Comparison of ENCODE assay signal across 8 cellular contexts in the genomic region with DNA sequence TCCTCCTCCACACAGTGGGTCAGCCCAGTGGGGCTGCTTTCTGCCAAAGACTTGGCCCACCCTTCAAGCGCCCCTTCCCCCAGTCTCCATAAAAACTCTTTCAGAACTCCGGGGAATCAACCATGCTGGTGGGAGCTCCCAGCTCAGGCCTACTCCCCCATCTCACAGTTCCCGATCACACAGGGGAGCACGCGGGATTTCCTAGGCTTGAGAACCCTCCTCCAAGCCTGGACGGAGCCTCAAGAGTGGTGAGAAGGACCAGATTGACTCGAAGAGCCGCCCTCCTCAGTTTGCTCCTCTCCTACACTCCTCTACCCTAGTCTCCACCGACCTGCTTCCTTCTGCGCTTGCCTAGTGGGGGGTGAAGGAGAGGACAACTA.
DNase-seq lines count a peak whose midpoint lies in the region; ATAC-seq and TF ChIP-seq lines count a peak whose summit lies in the region.

No MANE protein-coding gene starts in this region.

- peak overlapping the region; percentile 67 to 93 (median 82) for H3K27ac ChIP-seq in esophagus squamous epithelium

- no peaks in the 10 kb centered on the region for H3K9me3 Mint-ChIP-seq in osteocyte (ENCODE audit: unreplicated experiment)

- H3K36me3 Mint-ChIP-seq in osteocyte (ENCODE audit: unreplicated experiment): no peaks in the 10 kb centered on the region

- H3K27ac Mint-ChIP-seq in osteocyte (ENCODE audit: unreplicated experiment): peak overlapping the region; percentile 93

- no peak for ATAC-seq in HG02588 (IDR thresholded peaks at IDR 0.05; ENCODE audit: unreplicated experiment)

- TF ChIP-seq POLR2A in esophagus squamous epithelium (IDR thresholded peaks at IDR 0.05): no peak

- peak; percentile 28 for DNase-seq in DMS79 treated with DMSO at 0.1 percent for 48 hours (lab: John Stamatoyannopoulos, UW)
- peak; percentile 22 for DNase-seq in RKO (ENCODE audit: low spot score)
- no peak for DNase-seq in esophagus squamous epithelium (lab: John Stamatoyannopoulos, UW)
- DNase-seq in osteocyte (ENCODE audit: extremely low spot score, unreplicated experiment): peak; percentile 79
- no peak for DNase-seq in stimulated activated naive CD4-positive, alpha-beta T cell (lab: John Stamatoyannopoulos, UW)
- DNase-seq in GDM1 (lab: John Stamatoyannopoulos, UW): no peak
- no peak for DNase-seq in NCI-H774 (lab: John Stamatoyannopoulos, UW)

- H3K27me3 ChIP-seq in esophagus squamous epithelium: no peaks in the 10 kb centered on the region

- H3K4me3 Mint-ChIP-seq in osteocyte (ENCODE audit: unreplicated experiment): peak overlapping the region; percentile 73

- intact Hi-C loops in esophagus squamous epithelium (cut with DNase I): no loop called here

- H3K9me3 ChIP-seq in esophagus squamous epithelium: no peaks in the 10 kb centered on the region

- peak overlapping the region; percentile 29 to 66 (median 44) for H3K4me3 ChIP-seq in esophagus squamous epithelium

- no peak for TF ChIP-seq CTCF in esophagus squamous epithelium (IDR thresholded peaks at IDR 0.05)
- no peak for TF ChIP-seq CTCF in osteocyte (IDR thresholded peaks at IDR 0.05)

- H3K27me3 Mint-ChIP-seq in osteocyte (ENCODE audit: unreplicated experiment): no peaks in the 10 kb centered on the region

- peaks cover 16% of the 10 kb centered on the region for H3K4me1 Mint-ChIP-seq in osteocyte (ENCODE audit: unreplicated experiment)

- peaks cover 0 to 25% (median 0%) of the 10 kb centered on the region in 3 donors for H3K4me1 ChIP-seq in esophagus squamous epithelium

- WGBS in esophagus squamous epithelium, 2 donors: 40 to 73% methylated on average over 2 to 6 of the region's 10 CpGs

- no peaks in the 10 kb centered on the region for H3K36me3 ChIP-seq in esophagus squamous epithelium

Comparison
In these comparisons a context has a peak if more than half of its experiments do, and no peak if none do; other contexts are left out.
1. DNase-seq: peak in DMS79 treated with DMSO at 0.1 percent for 48 hours (single experiment), RKO (single experiment) and osteocyte (single experiment); none in esophagus squamous epithelium (single experiment), stimulated activated naive CD4-positive, alpha-beta T cell (0 of 6), GDM1 (single experiment) and NCI-H774 (single experiment).